19 cellular contexts compared by ENCODE assay signal in genomic region chr5:29389993-29390392, GRCh38.
DNase-seq lines count a peak whose midpoint lies in the region; ATAC-seq and TF ChIP-seq lines count a peak whose summit lies in the region.
"Had no signal": no experiment of that assay in that cellular context is flagged by ENCODE, and none has a peak within 500 bp of the region (broad histone marks: within the 10 kb centered on the region; RNA-seq: fewer than 3 reads in every experiment).

No MANE protein-coding gene starts in this region.

- no peaks in the 10 kb centered on the region for H4K20me1 ChIP-seq in OCI-LY1 (ENCODE audit: insufficient read depth, low read length)
- H4K20me1 ChIP-seq: BLaER1 treated with 17β-estradiol and CSF1 and Interleukin-3, amounts not matched to agents 10 nM and 100 nM had no signal

- H3K27ac Mint-ChIP-seq in activated T-helper 2 cell treated with anti-CD3 and anti-CD28 coated beads, Interferon-gamma antibody, Interleukin-2, Interleukin-4, amounts not matched to agents 10 μg/mL and 5 μg/mL and 100 μg/mL, durations not matched to agents 14 hours and 24 hours and 36 hours, result no peak overlapping the region
- H3K27ac Mint-ChIP-seq: B cell; CD4-positive, alpha-beta T cell; CD8-positive, alpha-beta T cell had no signal

- intact Hi-C loops in activated T-helper 2 cell treated with anti-CD3 and anti-CD28 coated beads, Interferon-gamma antibody, Interleukin-2, Interleukin-4, amounts not matched to agents 10 μg/mL and 5 μg/mL and 100 μg/mL, durations not matched to agents 14 hours and 24 hours and 36 hours (cut with micrococcal nuclease), result no loop called here

- H3K79me2 ChIP-seq in OCI-LY1 (ENCODE audit: insufficient read depth, low read length), result no peaks in the 10 kb centered on the region

- H3K4me3 ChIP-seq in Jurkat, Clone E6-1 (ENCODE audit: low read length), result no peak overlapping the region
- peak overlapping the region; percentile 50 for H3K4me3 ChIP-seq in OCI-LY1 (ENCODE audit: low read depth, low read length, poor library complexity, severe bottlenecking)
- H3K4me3 ChIP-seq: A549; BLaER1 treated with 17β-estradiol and CSF1 and Interleukin-3, amounts not matched to agents 10 nM and 100 nM; GM12878 had no signal

- peaks cover 16% of the 10 kb centered on the region for H3K4me1 ChIP-seq in OCI-LY1 (ENCODE audit: insufficient read depth, low read length, severe bottlenecking)
- H3K4me1 ChIP-seq: A549; BLaER1 treated with 17β-estradiol and CSF1 and Interleukin-3, amounts not matched to agents 10 nM and 100 nM; Caco-2 had no signal

- no peaks in the 10 kb centered on the region for H3F3A ChIP-seq in OCI-LY1 (ENCODE audit: insufficient read depth, low read length)

- no peak for ATAC-seq in GM18517 (IDR thresholded peaks at IDR 0.05; ENCODE audit: unreplicated experiment)
- ATAC-seq: A549; CD8-positive, alpha-beta T cell; GM12878 had no signal

- peak overlapping the region; percentile 82 for H3K27ac ChIP-seq in OCI-LY1 (ENCODE audit: low read depth, low read length, poor library complexity, severe bottlenecking)
- H3K27ac ChIP-seq: 22Rv1; A549; BLaER1 treated with 17β-estradiol and CSF1 and Interleukin-3, amounts not matched to agents 10 nM and 100 nM; C4-2B had no signal

- no peaks in the 10 kb centered on the region for H3K27me3 Mint-ChIP-seq in activated T-helper 2 cell treated with anti-CD3 and anti-CD28 coated beads, Interferon-gamma antibody, Interleukin-2, Interleukin-4, amounts not matched to agents 10 μg/mL and 5 μg/mL and 100 μg/mL, durations not matched to agents 14 hours and 24 hours and 36 hours (ENCODE audit: low read depth)
- H3K27me3 Mint-ChIP-seq: B cell; CD4-positive, alpha-beta T cell had no signal

- H3K36me3 ChIP-seq in OCI-LY1 (ENCODE audit: insufficient read depth, low read length), result no peaks in the 10 kb centered on the region
- H3K36me3 ChIP-seq: BLaER1 treated with 17β-estradiol and CSF1 and Interleukin-3, amounts not matched to agents 10 nM and 100 nM had no signal

- no peaks in the 10 kb centered on the region for H3K4me1 Mint-ChIP-seq in activated T-helper 2 cell treated with anti-CD3 and anti-CD28 coated beads, Interferon-gamma antibody, Interleukin-2, Interleukin-4, amounts not matched to agents 10 μg/mL and 5 μg/mL and 100 μg/mL, durations not matched to agents 14 hours and 24 hours and 36 hours (ENCODE audit: low read depth)
- H3K4me1 Mint-ChIP-seq: B cell had no signal

- no peak overlapping the region for H3K4me3 Mint-ChIP-seq in activated T-helper 2 cell treated with anti-CD3 and anti-CD28 coated beads, Interferon-gamma antibody, Interleukin-2, Interleukin-4, amounts not matched to agents 10 μg/mL and 5 μg/mL and 100 μg/mL, durations not matched to agents 14 hours and 24 hours and 36 hours (ENCODE audit: low read depth)
- H3K4me3 Mint-ChIP-seq: B cell; CD4-positive, alpha-beta T cell; CD8-positive, alpha-beta T cell had no signal

- H3K9me3 Mint-ChIP-seq in activated T-helper 2 cell treated with anti-CD3 and anti-CD28 coated beads, Interferon-gamma antibody, Interleukin-2, Interleukin-4, amounts not matched to agents 10 μg/mL and 5 μg/mL and 100 μg/mL, durations not matched to agents 14 hours and 24 hours and 36 hours, result peaks cover 45% of the 10 kb centered on the region

- no peaks in the 10 kb centered on the region for H3K9me3 ChIP-seq in OCI-LY1 (ENCODE audit: low read length)
- H3K9me3 ChIP-seq: Caco-2 had no signal

- peak; percentile 58 for DNase-seq in Jurkat, Clone E6-1 (ENCODE audit: low read depth, low spot score)
- DNase-seq in NAMALWA (ENCODE audit: low spot score) (peak; percentile 19), RPMI8226 (peak; percentile 8)
- no peak for DNase-seq in activated CD8-positive, alpha-beta memory T cell treated with anti-CD3 and anti-CD28 coated beads for 24 hours
- DNase-seq in activated T-helper 2 cell treated with anti-CD3 and anti-CD28 coated beads, Interferon-gamma antibody, Interleukin-2, Interleukin-4, amounts not matched to agents 10 μg/mL and 5 μg/mL and 100 μg/mL, durations not matched to agents 14 hours and 24 hours and 36 hours (ENCODE audit: low spot score), result no peak
- DNase-seq: AML-193; Caco-2; Calu3; CD4-positive, alpha-beta T cell; CD8-positive, alpha-beta T cell; DMS79 treated with DMSO at 0.1 percent for 48 hours had no signal

- H3K27me3 ChIP-seq in OCI-LY1 (ENCODE audit: insufficient read depth, low read length), result no peaks in the 10 kb centered on the region
- H3K27me3 ChIP-seq: BLaER1 treated with 17β-estradiol and CSF1 and Interleukin-3, amounts not matched to agents 10 nM and 100 nM had no signal

- no peaks in the 10 kb centered on the region for H3K36me3 Mint-ChIP-seq in activated T-helper 2 cell treated with anti-CD3 and anti-CD28 coated beads, Interferon-gamma antibody, Interleukin-2, Interleukin-4, amounts not matched to agents 10 μg/mL and 5 μg/mL and 100 μg/mL, durations not matched to agents 14 hours and 24 hours and 36 hours (ENCODE audit: low read depth)
- H3K36me3 Mint-ChIP-seq: CD8-positive, alpha-beta T cell had no signal

- no peak for TF ChIP-seq CTCF in OCI-LY1 (IDR thresholded peaks at IDR 0.05; ENCODE audit: low read length)

- no peak overlapping the region for H2AFZ ChIP-seq in OCI-LY1 (ENCODE audit: low read length)

- peak overlapping the region; percentile 40 for H3K9ac ChIP-seq in OCI-LY1 (ENCODE audit: low read length)
- H3K9ac ChIP-seq: BLaER1 treated with 17β-estradiol and CSF1 and Interleukin-3, amounts not matched to agents 10 nM and 100 nM had no signal

- H3K9me2 ChIP-seq in OCI-LY1 (ENCODE audit: low read depth, low read length), result no peaks in the 10 kb centered on the region

- H3K4me2 ChIP-seq in OCI-LY1 (ENCODE audit: low read length), result peak overlapping the region; percentile 17; the same call in 1 of the 2 replicates
- H3K4me2 ChIP-seq: A549; BLaER1 treated with 17β-estradiol and CSF1 and Interleukin-3, amounts not matched to agents 10 nM and 100 nM had no signal

Comparison
In these comparisons a context has a peak if more than half of its experiments do, and no peak if none do; other contexts are left out.
1. DNase-seq: peak in Jurkat, Clone E6-1 (single experiment), NAMALWA (single experiment) and RPMI8226 (single experiment); none in activated CD8-positive, alpha-beta memory T cell treated with anti-CD3 and anti-CD28 coated beads for 24 hours (single experiment) and activated T-helper 2 cell treated with anti-CD3 and anti-CD28 coated beads, Interferon-gamma antibody, Interleukin-2, Interleukin-4, amounts not matched to agents 10 μg/mL and 5 μg/mL and 100 μg/mL, durations not matched to agents 14 hours and 24 hours and 36 hours (single experiment).